31 cellular contexts compared by ENCODE assay signal in genomic region chr9:123414226-123414625, GRCh38. TPM values are rescaled to one million over a fixed set of nuclear protein-coding genes. Genes with fewer than 3 reads are reported as not detected.
"Had no signal": no experiment of that assay in that cellular context is flagged by ENCODE, and none has a peak within 500 bp of the region (broad histone marks: within the 10 kb centered on the region; RNA-seq: fewer than 3 reads in every experiment).

No MANE protein-coding gene starts in this region.

- ATAC-seq: left colon; naive thymus-derived CD4-positive, alpha-beta T cell; natural killer cell treated with Interleukin-12 subunit alpha and Interleukin-12 subunit beta and Interleukin-15 and Interleukin-18, amount 100 ng/mL, for 72 hours; pancreas; psoas muscle; right lobe of liver; upper lobe of right lung had no signal

- FAIRE-seq: keratinocyte, pancreas, urothelium cell line had no signal

- H3K36me3 Mint-ChIP-seq: natural killer cell treated with Interleukin-12 subunit alpha and Interleukin-12 subunit beta and Interleukin-15 and Interleukin-18, amount 100 ng/mL, for 72 hours had no signal

- H3K27ac Mint-ChIP-seq: mesothelial cell of epicardium; naive thymus-derived CD4-positive, alpha-beta T cell; natural killer cell treated with Interleukin-12 subunit alpha and Interleukin-12 subunit beta and Interleukin-15 and Interleukin-18, amount 100 ng/mL, for 72 hours; stimulated activated naive CD8-positive, alpha-beta T cell treated with anti-CD3 and anti-CD28 coated beads, Interleukin-15, Interleukin-2, amounts not matched to agents 100 ng/mL and 50 ng/mL, for 24 hours had no signal

- H3K27me3 ChIP-seq: pancreas, right lobe of liver, suprapubic skin, tibial artery, upper lobe of right lung had no signal

- H3K36me3 ChIP-seq: pancreas, right lobe of liver, thoracic aorta, upper lobe of right lung had no signal

- H3K4me1 ChIP-seq: pancreas, psoas muscle, right lobe of liver, tibial artery, upper lobe of right lung had no signal

- H3K4me2 ChIP-seq: smooth muscle cell had no signal

- H3K27me3 Mint-ChIP-seq: naive thymus-derived CD4-positive, alpha-beta T cell; natural killer cell treated with Interleukin-12 subunit alpha and Interleukin-12 subunit beta and Interleukin-15 and Interleukin-18, amount 100 ng/mL, for 72 hours; stimulated activated naive CD8-positive, alpha-beta T cell treated with anti-CD3 and anti-CD28 coated beads, Interleukin-15, Interleukin-2, amounts not matched to agents 100 ng/mL and 50 ng/mL, for 24 hours had no signal

- H3K4me3 Mint-ChIP-seq: mesothelial cell of epicardium; naive thymus-derived CD4-positive, alpha-beta T cell; natural killer cell treated with Interleukin-12 subunit alpha and Interleukin-12 subunit beta and Interleukin-15 and Interleukin-18, amount 100 ng/mL, for 72 hours; stimulated activated naive CD8-positive, alpha-beta T cell treated with anti-CD3 and anti-CD28 coated beads, Interleukin-15, Interleukin-2, amounts not matched to agents 100 ng/mL and 50 ng/mL, for 24 hours had no signal

- H3K9me3 Mint-ChIP-seq: mesothelial cell of epicardium; naive thymus-derived CD4-positive, alpha-beta T cell; natural killer cell treated with Interleukin-12 subunit alpha and Interleukin-12 subunit beta and Interleukin-15 and Interleukin-18, amount 100 ng/mL, for 72 hours; stimulated activated naive CD8-positive, alpha-beta T cell treated with anti-CD3 and anti-CD28 coated beads, Interleukin-15, Interleukin-2, amounts not matched to agents 100 ng/mL and 50 ng/mL, for 24 hours had no signal

- H3K4me1 Mint-ChIP-seq: mesothelial cell of epicardium had no signal

- DNase-seq: hippocampal formation; kidney glomerular epithelial cell; left colon; left ventricle myocardium inferior; mesendoderm; naive thymus-derived CD4-positive, alpha-beta T cell; nucleus accumbens; pancreas; psoas muscle; stimulated activated CD4-positive, alpha-beta T cell treated with anti-CD3 and anti-CD28 coated beads, Interleukin-12 subunit alpha, Interleukin-12 subunit beta, amount 100 ng/mL, for 4 hours; stimulated activated CD4-positive, alpha-beta T cell treated with anti-CD3 and anti-CD28 coated beads, Interleukin-15, amount 100 ng/mL, for 24 hours; stimulated activated CD4-positive, alpha-beta T cell treated with anti-CD3 and anti-CD28 coated beads, Interleukin-2, amount 100 ng/mL, for 24 hours; stimulated activated CD4-positive, alpha-beta T cell treated with anti-CD3 and anti-CD28 coated beads, Interleukin-4, amount 100 ng/mL, for 1 hour; stimulated activated naive CD4-positive, alpha-beta T cell; tibial artery; trophoblast cell; upper lobe of right lung had no signal

- H3K4me3 ChIP-seq: left ventricle myocardium inferior, lung, pancreas, psoas muscle, right lobe of liver, smooth muscle cell, suprapubic skin, thoracic aorta, tibial artery, upper lobe of right lung had no signal

- H3K9me3 ChIP-seq: left ventricle myocardium inferior, pancreas, psoas muscle, right lobe of liver, suprapubic skin, thoracic aorta, tibial artery, upper lobe of right lung had no signal

- H3K27ac ChIP-seq: left ventricle myocardium inferior, pancreas, psoas muscle, right lobe of liver, suprapubic skin, thoracic aorta, tibial artery, upper lobe of right lung had no signal

RNA-seq across cellular contexts. Expression of gene CRB2, which starts 58.2 kb away (rescaled TPM):
- total RNA-seq: left ventricle myocardium inferior; lower leg skin; mononuclear cell; myocyte; naive thymus-derived CD4-positive, alpha-beta T cell; natural killer cell treated with Interleukin-12 subunit alpha and Interleukin-12 subunit beta and Interleukin-15 and Interleukin-18, amount 100 ng/mL, for 72 hours; osteoblast; pancreas; right lobe of liver; suprapubic skin; thoracic aorta had no signal
- polyA plus RNA-seq: keratinocyte; naive thymus-derived CD4-positive, alpha-beta T cell had no signal
